ENCODE assay signal across 1 cellular context in genomic region chr4:154491731-154492249, GRCh38.
A peak's percentile ranks its signal among the peaks of the same experiment; 100 is the strongest.
TF ChIP-seq lines count a peak whose summit lies in the region.

DCHS2 (minus strand) TSS chr4:154491799; CDS start chr4:154491355, 444 bp downstream.

TF ChIP-seq in K562, 482 proteins besides CTCF, POLR2A, EP300 and RAD21 (continued from another document and continues in another):
- no peak for TF ChIP-seq ZBTB43 (CRISPR knock-in tag; IDR thresholded peaks at IDR 0.05)
- no peak for TF ChIP-seq NCOA1 (IDR thresholded peaks at IDR 0.05; ENCODE audit: low read depth)
- no peak for TF ChIP-seq THRAP3 (IDR thresholded peaks at IDR 0.05; ENCODE audit: borderline replicate concordance)
- TF ChIP-seq ZNF76 (CRISPR knock-in tag; IDR thresholded peaks at IDR 0.05; ENCODE audit: borderline replicate concordance) = no peak
- TF ChIP-seq MYBL2 (IDR thresholded peaks at IDR 0.05; ENCODE audit: low read depth) = no peak
- TF ChIP-seq MYBL2 (CRISPR knock-in tag; IDR thresholded peaks at IDR 0.05; ENCODE audit: borderline replicate concordance) = no peak
- no peak for TF ChIP-seq GABPA (tag; conservative IDR thresholded peaks at IDR 0.05; ENCODE audit: low read depth)
- TF ChIP-seq ZFP1 (CRISPR knock-in tag; IDR thresholded peaks at IDR 0.05) = no peak
- TF ChIP-seq ATF7 (IDR thresholded peaks at IDR 0.05) = no peak
- TF ChIP-seq EHMT2 (IDR thresholded peaks at IDR 0.05) = no peak
- TF ChIP-seq BRCA1 (IDR thresholded peaks at IDR 0.05) = no peak
- TF ChIP-seq BRCA1 (CRISPR knock-in tag; IDR thresholded peaks at IDR 0.05) = no peak
- TF ChIP-seq HDGF (IDR thresholded peaks at IDR 0.05) = no peak
- TF ChIP-seq MYC (IDR thresholded peaks at IDR 0.05; ENCODE audit: low read depth, low read length) = peak; percentile 29; the same call in 1 of the 2 replicates
- TF ChIP-seq MYC (CRISPR knock-in tag; IDR thresholded peaks at IDR 0.05; ENCODE audit: borderline replicate concordance, low read depth) = no peak
- peak; percentile 27 for TF ChIP-seq TBP (optimal IDR thresholded peaks at IDR 0.05; ENCODE audit: low read depth, low read length)
- no peak for TF ChIP-seq ZNF121 (CRISPR knock-in tag; conservative IDR thresholded peaks at IDR 0.05)
- TF ChIP-seq SNIP1 (IDR thresholded peaks at IDR 0.05; ENCODE audit: low read depth) = no peak
- TF ChIP-seq TCF3 (CRISPR knock-in tag; IDR thresholded peaks at IDR 0.05) = no peak
- TF ChIP-seq NFRKB (IDR thresholded peaks at IDR 0.05; ENCODE audit: low read depth) = no peak
- no peak for TF ChIP-seq CLOCK (CRISPR knock-in tag; IDR thresholded peaks at IDR 0.05; ENCODE audit: borderline replicate concordance)
- TF ChIP-seq SMARCA5 (IDR thresholded peaks at IDR 0.05) = no peak
- TF ChIP-seq RBM14 (IDR thresholded peaks at IDR 0.05; ENCODE audit: borderline replicate concordance, insufficient read depth, low read depth, low read length) = no peak
- no peak for TF ChIP-seq FOXP4 (CRISPR knock-in tag; IDR thresholded peaks at IDR 0.05; ENCODE audit: borderline replicate concordance)
- TF ChIP-seq EGR1 (conservative IDR thresholded peaks at IDR 0.05) = peak; percentile 28; the same call in 1 of the 2 replicates
- TF ChIP-seq, protein P1, sequence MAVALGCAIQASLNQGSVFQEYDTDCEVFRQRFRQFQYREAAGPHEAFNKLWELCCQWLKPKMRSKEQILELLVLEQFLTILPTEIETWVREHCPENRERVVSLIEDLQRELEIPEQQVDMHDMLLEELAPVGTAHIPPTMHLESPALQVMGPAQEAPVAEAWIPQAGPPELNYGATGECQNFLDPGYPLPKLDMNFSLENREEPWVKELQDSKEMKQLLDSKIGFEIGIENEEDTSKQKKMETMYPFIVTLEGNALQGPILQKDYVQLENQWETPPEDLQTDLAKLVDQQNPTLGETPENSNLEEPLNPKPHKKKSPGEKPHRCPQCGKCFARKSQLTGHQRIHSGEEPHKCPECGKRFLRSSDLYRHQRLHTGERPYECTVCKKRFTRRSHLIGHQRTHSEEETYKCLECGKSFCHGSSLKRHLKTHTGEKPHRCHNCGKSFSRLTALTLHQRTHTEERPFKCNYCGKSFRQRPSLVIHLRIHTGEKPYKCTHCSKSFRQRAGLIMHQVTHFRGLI (CRISPR knock-in tag; IDR thresholded peaks at IDR 0.05) = no peak
- no peak for TF ChIP-seq THRB (CRISPR knock-in tag; conservative IDR thresholded peaks at IDR 0.05)
- TF ChIP-seq KDM5B (IDR thresholded peaks at IDR 0.05; ENCODE audit: insufficient replicate concordance, low read depth, low read length) = no peak
- no peak for TF ChIP-seq CC2D1A (IDR thresholded peaks at IDR 0.05)
- TF ChIP-seq, protein P2, sequence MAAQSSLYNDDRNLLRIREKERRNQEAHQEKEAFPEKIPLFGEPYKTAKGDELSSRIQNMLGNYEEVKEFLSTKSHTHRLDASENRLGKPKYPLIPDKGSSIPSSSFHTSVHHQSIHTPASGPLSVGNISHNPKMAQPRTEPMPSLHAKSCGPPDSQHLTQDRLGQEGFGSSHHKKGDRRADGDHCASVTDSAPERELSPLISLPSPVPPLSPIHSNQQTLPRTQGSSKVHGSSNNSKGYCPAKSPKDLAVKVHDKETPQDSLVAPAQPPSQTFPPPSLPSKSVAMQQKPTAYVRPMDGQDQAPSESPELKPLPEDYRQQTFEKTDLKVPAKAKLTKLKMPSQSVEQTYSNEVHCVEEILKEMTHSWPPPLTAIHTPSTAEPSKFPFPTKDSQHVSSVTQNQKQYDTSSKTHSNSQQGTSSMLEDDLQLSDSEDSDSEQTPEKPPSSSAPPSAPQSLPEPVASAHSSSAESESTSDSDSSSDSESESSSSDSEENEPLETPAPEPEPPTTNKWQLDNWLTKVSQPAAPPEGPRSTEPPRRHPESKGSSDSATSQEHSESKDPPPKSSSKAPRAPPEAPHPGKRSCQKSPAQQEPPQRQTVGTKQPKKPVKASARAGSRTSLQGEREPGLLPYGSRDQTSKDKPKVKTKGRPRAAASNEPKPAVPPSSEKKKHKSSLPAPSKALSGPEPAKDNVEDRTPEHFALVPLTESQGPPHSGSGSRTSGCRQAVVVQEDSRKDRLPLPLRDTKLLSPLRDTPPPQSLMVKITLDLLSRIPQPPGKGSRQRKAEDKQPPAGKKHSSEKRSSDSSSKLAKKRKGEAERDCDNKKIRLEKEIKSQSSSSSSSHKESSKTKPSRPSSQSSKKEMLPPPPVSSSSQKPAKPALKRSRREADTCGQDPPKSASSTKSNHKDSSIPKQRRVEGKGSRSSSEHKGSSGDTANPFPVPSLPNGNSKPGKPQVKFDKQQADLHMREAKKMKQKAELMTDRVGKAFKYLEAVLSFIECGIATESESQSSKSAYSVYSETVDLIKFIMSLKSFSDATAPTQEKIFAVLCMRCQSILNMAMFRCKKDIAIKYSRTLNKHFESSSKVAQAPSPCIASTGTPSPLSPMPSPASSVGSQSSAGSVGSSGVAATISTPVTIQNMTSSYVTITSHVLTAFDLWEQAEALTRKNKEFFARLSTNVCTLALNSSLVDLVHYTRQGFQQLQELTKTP (IDR thresholded peaks at IDR 0.05; ENCODE audit: low read depth in 1 of 2, partially characterized antibody in 2 of 2) = no peak
- no peak for TF ChIP-seq LEF1 (IDR thresholded peaks at IDR 0.05)
- no peak for TF ChIP-seq PRMT5 (CRISPR knock-in tag; IDR thresholded peaks at IDR 0.05)
- TF ChIP-seq SRF (CRISPR knock-in tag; IDR thresholded peaks at IDR 0.05) = peak in 1 of 2 experiments; percentile 30; a peak in 1 of 4 replicates
- TF ChIP-seq NR0B1 (IDR thresholded peaks at IDR 0.05; ENCODE audit: partially characterized antibody) = no peak
- TF ChIP-seq, protein P3, sequence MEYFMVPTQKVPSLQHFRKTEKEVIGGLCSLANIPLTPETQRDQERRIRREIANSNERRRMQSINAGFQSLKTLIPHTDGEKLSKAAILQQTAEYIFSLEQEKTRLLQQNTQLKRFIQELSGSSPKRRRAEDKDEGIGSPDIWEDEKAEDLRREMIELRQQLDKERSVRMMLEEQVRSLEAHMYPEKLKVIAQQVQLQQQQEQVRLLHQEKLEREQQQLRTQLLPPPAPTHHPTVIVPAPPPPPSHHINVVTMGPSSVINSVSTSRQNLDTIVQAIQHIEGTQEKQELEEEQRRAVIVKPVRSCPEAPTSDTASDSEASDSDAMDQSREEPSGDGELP (CRISPR knock-in tag; IDR thresholded peaks at IDR 0.05; ENCODE audit: borderline replicate concordance) = no peak; the same call in 1 of the 2 replicates
- TF ChIP-seq PHB (CRISPR knock-in tag; IDR thresholded peaks at IDR 0.05) = no peak
- TF ChIP-seq PHF20 (IDR thresholded peaks at IDR 0.05; ENCODE audit: partially characterized antibody) = no peak
- 0 out of 2 replicates have a peak, but pooled peaks have one; percentile 17 for TF ChIP-seq ARID1B (IDR thresholded peaks at IDR 0.05)
- no peak for TF ChIP-seq DNMT1 (IDR thresholded peaks at IDR 0.05)
- no peak for TF ChIP-seq FOXK2 (conservative IDR thresholded peaks at IDR 0.05 in 1 of 2, IDR thresholded peaks at IDR 0.05 in 1 of 2; ENCODE audit: low read depth in 2 of 2)
- TF ChIP-seq ZNF224 (CRISPR knock-in tag; IDR thresholded peaks at IDR 0.05) = no peak
- TF ChIP-seq CBX3 (IDR thresholded peaks at IDR 0.05; ENCODE audit: borderline replicate concordance in 1 of 2, low read length in 2 of 2) = no peak
- TF ChIP-seq EZH2 (IDR thresholded peaks at IDR 0.05; ENCODE audit: borderline replicate concordance, low read depth, low read length) = no peak
- TF ChIP-seq HMGN3 (IDR thresholded peaks at IDR 0.05; ENCODE audit: borderline replicate concordance, extremely low read depth, insufficient read length, low read depth, low read length) = no peak
- no peak for TF ChIP-seq THAP12 (CRISPR knock-in tag; IDR thresholded peaks at IDR 0.05)
- no peak for TF ChIP-seq CBFA2T3 (IDR thresholded peaks at IDR 0.05)
- peak in 1 of 2 experiments; percentile 42; a peak in 1 of 4 replicates for TF ChIP-seq HDAC1 (IDR thresholded peaks at IDR 0.05)
- TF ChIP-seq PHB2 (IDR thresholded peaks at IDR 0.05; ENCODE audit: low read depth) = no peak
- TF ChIP-seq ZFX (CRISPR knock-in tag; IDR thresholded peaks at IDR 0.05) = no peak
- TF ChIP-seq XRCC4 (IDR thresholded peaks at IDR 0.05; ENCODE audit: extremely low read depth, insufficient read depth, insufficient read length) = no peak
- TF ChIP-seq ARID2 (IDR thresholded peaks at IDR 0.05) = no peak
- no peak for TF ChIP-seq CBX5 (IDR thresholded peaks at IDR 0.05; ENCODE audit: borderline replicate concordance, low read depth)
